ENCODE assay signal across 14 cellular contexts in the genomic region with DNA sequence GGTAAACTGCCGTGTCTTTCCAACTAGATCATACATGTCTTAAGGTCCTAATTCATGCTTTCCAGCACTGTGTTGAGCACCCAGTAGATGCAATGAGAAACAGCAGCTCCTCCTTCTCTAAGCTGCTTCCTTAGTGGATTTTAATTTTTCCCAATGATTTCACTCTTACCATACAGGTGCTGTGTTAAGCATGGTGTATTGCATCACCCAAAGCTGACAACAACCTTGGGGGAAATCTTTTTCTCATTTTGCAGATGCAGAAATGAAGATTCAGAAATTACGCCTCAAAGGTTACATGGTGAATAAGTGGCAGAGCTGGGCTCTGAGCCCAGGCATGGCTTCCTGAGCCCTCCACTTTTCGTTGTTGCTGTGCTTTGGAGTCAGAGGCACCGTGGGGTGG.
DNase-seq lines count a peak whose midpoint lies in the region; ATAC-seq and TF ChIP-seq lines count a peak whose summit lies in the region.
"Had no signal": no experiment of that assay in that cellular context is flagged by ENCODE, and none has a peak within 500 bp of the region (broad histone marks: within the 10 kb centered on the region; RNA-seq: fewer than 3 reads in every experiment).

No MANE protein-coding gene starts in this region.

- TF ChIP-seq CTCF in AG09309 (IDR thresholded peaks at IDR 0.05; ENCODE audit: control insufficient read depth, insufficient read depth, low read depth, low read length, missing control alignments) (peak; percentile 2), GM23338 (conservative IDR thresholded peaks at IDR 0.05; ENCODE audit: low read depth in 2 of 2) (no peak), brain (conservative IDR thresholded peaks at IDR 0.05) (no peak), chondrocyte (IDR thresholded peaks at IDR 0.05) (no peak)

- H3F3A ChIP-seq in GM23338 (replicated peaks; ENCODE audit: low read depth), result no peaks in the 10 kb centered on the region

- no peak overlapping the region for H2BK120ac ChIP-seq in neuronal stem cell (ENCODE audit: low read depth, low read length)

- no peak overlapping the region for H3K27ac Mint-ChIP-seq in GM23338
- H3K27ac Mint-ChIP-seq in brain, result peak overlapping the region in 3 of 5 experiments; percentile 9 to 73 (median 32)
- H3K27ac Mint-ChIP-seq in chondrocyte (ENCODE audit: unreplicated experiment), result no peak overlapping the region
- H3K27ac Mint-ChIP-seq: CD4-positive, alpha-beta memory T cell; IgD-negative memory B cell had no signal

- H3K9ac ChIP-seq in neuronal stem cell (ENCODE audit: low read depth, low read length, poor library complexity), result no peak overlapping the region

- no peaks in the 10 kb centered on the region for H3K9me3 ChIP-seq in neuronal stem cell (replicated peaks in 1 of 2; ENCODE audit: control insufficient read depth in 2 of 2, insufficient read depth in 1 of 2, low read depth in 1 of 2, low read length in 2 of 2)
- H3K9me3 ChIP-seq: BE2C had no signal

- no CpG with 5 or more reads among the region's 4 CpGs for WGBS in neuronal stem cell (ENCODE audit: extremely low coverage in 2 of 2, insufficient read length in 2 of 2, insufficient replicate concordance in 1 of 2), 2 donors

- H2BK15ac ChIP-seq in neuronal stem cell (ENCODE audit: low read length), result no peak overlapping the region

- H2BK5ac ChIP-seq in neuronal stem cell (ENCODE audit: low read length), result no peak overlapping the region

- no peak overlapping the region for H4K8ac ChIP-seq in neuronal stem cell (ENCODE audit: low read depth, low read length)

- H4K20me1 ChIP-seq in GM23338 (replicated peaks; ENCODE audit: insufficient read depth), result no peaks in the 10 kb centered on the region

- no peak overlapping the region for H4K91ac ChIP-seq in neuronal stem cell (ENCODE audit: low read depth, low read length, poor library complexity)

- H3K79me2 ChIP-seq in GM23338 (replicated peaks; ENCODE audit: insufficient read depth), result no peaks in the 10 kb centered on the region

- H3K27me3 Mint-ChIP-seq in GM23338 (ENCODE audit: insufficient read depth, low read depth, poor library complexity), result peaks cover 6% of the 10 kb centered on the region
- H3K27me3 Mint-ChIP-seq in brain, result peaks cover 10% of the 10 kb centered on the region
- peaks cover 15% of the 10 kb centered on the region for H3K27me3 Mint-ChIP-seq in chondrocyte (ENCODE audit: low read depth)

- no peaks in the 10 kb centered on the region for H3K9me3 Mint-ChIP-seq in GM23338
- H3K9me3 Mint-ChIP-seq in brain, result peaks cover 0 to 2% (median 0%) of the 10 kb centered on the region in 5 experiments
- no peaks in the 10 kb centered on the region for H3K9me3 Mint-ChIP-seq in chondrocyte (ENCODE audit: low read depth)
- H3K9me3 Mint-ChIP-seq: CD4-positive, alpha-beta memory T cell; IgD-negative memory B cell had no signal

- no peak overlapping the region for H2BK12ac ChIP-seq in neuronal stem cell (ENCODE audit: low read length)

- H3K14ac ChIP-seq in neuronal stem cell (ENCODE audit: low read length), result no peak overlapping the region

- no peaks in the 10 kb centered on the region for H3K9me2 ChIP-seq in GM23338 (ENCODE audit: insufficient read depth)

- H3K18ac ChIP-seq in neuronal stem cell (ENCODE audit: low read length), result no peak overlapping the region

- H3K4me3 Mint-ChIP-seq in GM23338, result no peak overlapping the region
- H3K4me3 Mint-ChIP-seq in brain, result no peak overlapping the region
- no peak overlapping the region for H3K4me3 Mint-ChIP-seq in chondrocyte (ENCODE audit: unreplicated experiment)
- H3K4me3 Mint-ChIP-seq: IgD-negative memory B cell had no signal

- no peak overlapping the region for H2AK5ac ChIP-seq in neuronal stem cell (ENCODE audit: low read depth, low read length)

- H3K36me3 Mint-ChIP-seq in GM23338 (ENCODE audit: low read depth) (no peaks in the 10 kb centered on the region), brain (no peaks in the 10 kb centered on the region), chondrocyte (ENCODE audit: low read depth) (no peaks in the 10 kb centered on the region)
- H3K36me3 Mint-ChIP-seq: CD4-positive, alpha-beta memory T cell; IgD-negative memory B cell had no signal

- H3K27me3 ChIP-seq in GM23338 (ENCODE audit: insufficient read depth), result peaks cover 9% of the 10 kb centered on the region; the same call in 1 of the 2 replicates
- no peaks in the 10 kb centered on the region for H3K27me3 ChIP-seq in neuronal stem cell (ENCODE audit: control insufficient read depth in 3 of 3, insufficient read depth in 3 of 3, low read depth in 1 of 3, low read length in 3 of 3)
- H3K27me3 ChIP-seq: BE2C had no signal

- H3K36me3 ChIP-seq in GM23338 (ENCODE audit: insufficient read depth), result no peaks in the 10 kb centered on the region
- no peaks in the 10 kb centered on the region for H3K36me3 ChIP-seq in neuronal stem cell (replicated peaks in 1 of 2; ENCODE audit: control insufficient read depth in 2 of 2, insufficient read depth in 2 of 2, low read length in 2 of 2)
- H3K36me3 ChIP-seq: BE2C had no signal

- H2AFZ ChIP-seq in GM23338 (peak overlapping the region; percentile 53; the same call in 1 of the 2 replicates), neuronal stem cell (ENCODE audit: low read length) (peak overlapping the region; percentile 26)

- H3K4me1 Mint-ChIP-seq in GM23338, result peaks cover 28% of the 10 kb centered on the region
- peaks cover 55% of the 10 kb centered on the region for H3K4me1 Mint-ChIP-seq in brain
- H3K4me1 Mint-ChIP-seq in chondrocyte (ENCODE audit: low read depth), result peaks cover 23% of the 10 kb centered on the region

- H3K4me1 ChIP-seq in GM23338 (ENCODE audit: insufficient read depth), result peaks cover 15% of the 10 kb centered on the region
- H3K4me1 ChIP-seq in neuronal stem cell (ENCODE audit: control insufficient read depth in 2 of 2, insufficient read depth in 1 of 2, low read depth in 1 of 2, low read length in 2 of 2), result peaks cover 10 to 25% of the 10 kb centered on the region in 2 donors
- H3K4me1 ChIP-seq: BE2C had no signal

- no peak for ATAC-seq in GM23338
- no peak for ATAC-seq in GM19328 (IDR thresholded peaks at IDR 0.05; ENCODE audit: unreplicated experiment)

- H3K4ac ChIP-seq in neuronal stem cell (ENCODE audit: low read length), result no peak overlapping the region

- H3K27ac ChIP-seq in GM23338 (ENCODE audit: low read depth) (no peak overlapping the region), neuronal stem cell (replicated peaks; ENCODE audit: low read length) (no peak overlapping the region)
- H3K27ac ChIP-seq: C4-2B had no signal

- H3K23ac ChIP-seq in neuronal stem cell (ENCODE audit: low read depth, low read length, poor library complexity), result no peak overlapping the region

- DNase-seq in AG09309 (ENCODE audit: low read depth), result no peak
- no peak for DNase-seq in GM23338 (ENCODE audit: low spot score)
- no peak for DNase-seq in neuronal stem cell (ENCODE audit: low spot score)
- no peak for DNase-seq in chondrocyte (ENCODE audit: low spot score)
- no peak for DNase-seq in stimulated activated CD4-positive, alpha-beta T cell treated with anti-CD3 and anti-CD28 coated beads, Interleukin-12 subunit alpha, Interleukin-12 subunit beta, amount 100 ng/mL, for 4 hours
- DNase-seq: BE2C; CD4-positive, alpha-beta memory T cell; COR-L47; GF-D8; H7 had no signal

- H3K79me1 ChIP-seq in neuronal stem cell (ENCODE audit: low read depth, low read length), result no peaks in the 10 kb centered on the region

- H3K4me3 ChIP-seq in AG09309 (ENCODE audit: control insufficient read depth, low read depth, low read length), result no peak overlapping the region
- H3K4me3 ChIP-seq in GM23338, result no peak overlapping the region
- H3K4me3 ChIP-seq in neuronal stem cell (ENCODE audit: low read length in 2 of 2), result no peak overlapping the region

- H3K4me2 ChIP-seq in GM23338 (no peak overlapping the region), neuronal stem cell (ENCODE audit: insufficient read depth, low read length, poor library complexity, severe bottlenecking) (no peak overlapping the region)

TF ChIP-seq in GM23338, 12 proteins besides CTCF, POLR2A, EP300 and RAD21 (continues in another document):
- TF ChIP-seq POLR2AphosphoS5 (IDR thresholded peaks at IDR 0.05; ENCODE audit: low read depth) (no peak), CREB1 (CRISPR knock-in tag; IDR thresholded peaks at IDR 0.05; ENCODE audit: low read depth) (no peak), NANOG (IDR thresholded peaks at IDR 0.05; ENCODE audit: borderline replicate concordance) (no peak), ZNF114 (CRISPR knock-in tag; IDR thresholded peaks at IDR 0.05) (no peak), EZH2 (IDR thresholded peaks at IDR 0.05; ENCODE audit: low read depth, unreplicated experiment) (no peak), STAT1 (IDR thresholded peaks at IDR 0.05; ENCODE audit: unreplicated experiment) (no peak), JUNB (IDR thresholded peaks at IDR 0.05; ENCODE audit: unreplicated experiment) (no peak)
- TF ChIP-seq, protein P1, sequence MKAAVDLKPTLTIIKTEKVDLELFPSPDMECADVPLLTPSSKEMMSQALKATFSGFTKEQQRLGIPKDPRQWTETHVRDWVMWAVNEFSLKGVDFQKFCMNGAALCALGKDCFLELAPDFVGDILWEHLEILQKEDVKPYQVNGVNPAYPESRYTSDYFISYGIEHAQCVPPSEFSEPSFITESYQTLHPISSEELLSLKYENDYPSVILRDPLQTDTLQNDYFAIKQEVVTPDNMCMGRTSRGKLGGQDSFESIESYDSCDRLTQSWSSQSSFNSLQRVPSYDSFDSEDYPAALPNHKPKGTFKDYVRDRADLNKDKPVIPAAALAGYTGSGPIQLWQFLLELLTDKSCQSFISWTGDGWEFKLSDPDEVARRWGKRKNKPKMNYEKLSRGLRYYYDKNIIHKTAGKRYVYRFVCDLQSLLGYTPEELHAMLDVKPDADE (IDR thresholded peaks at IDR 0.05), result no peak

Comparison
In these comparisons a context has a peak if more than half of its experiments do, and no peak if none do; other contexts are left out.
1. H3K27ac Mint-ChIP-seq: peak in brain (3 of 5); none in GM23338 (single experiment) and chondrocyte (single experiment).